Comparison of ENCODE assay signal across 1 cellular context in the genomic region with DNA sequence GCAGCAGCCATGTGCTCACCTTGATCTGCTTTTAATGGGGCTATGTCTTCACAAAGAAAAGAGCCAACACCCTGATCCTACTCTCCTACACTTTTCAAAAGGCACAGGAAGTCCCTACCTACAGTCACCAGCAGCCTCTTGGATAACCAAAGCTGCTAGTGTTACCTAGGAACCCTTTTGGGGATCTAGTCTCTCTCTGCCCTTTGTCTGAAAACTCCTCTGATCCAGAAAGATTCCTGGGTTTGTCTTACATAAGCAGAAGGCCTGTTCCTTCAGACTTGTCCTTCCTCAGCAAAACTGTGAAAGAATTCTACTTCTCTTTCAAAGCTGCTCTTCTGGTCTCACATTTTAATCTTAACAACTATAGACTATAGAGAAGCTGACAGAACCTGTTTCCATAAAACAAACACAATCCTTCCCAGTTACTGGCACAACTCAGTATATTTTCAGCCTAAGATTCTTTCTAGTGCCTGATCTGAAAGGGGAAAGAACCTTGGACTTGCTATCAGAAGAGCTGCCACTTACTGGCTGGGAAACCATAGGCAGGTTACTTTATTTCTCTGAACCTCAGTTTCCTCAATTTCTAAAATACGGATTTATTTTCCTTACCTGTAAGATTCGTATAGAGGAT.
TF ChIP-seq lines count a peak whose summit lies in the region.

No MANE protein-coding gene starts in this region.

TF ChIP-seq in H1, 55 proteins besides CTCF, POLR2A, EP300 and RAD21:
- no peak for TF ChIP-seq BRCA1 (IDR thresholded peaks at IDR 0.05; ENCODE audit: low read depth, low read length)
- no peak for TF ChIP-seq CHD2 (IDR thresholded peaks at IDR 0.05; ENCODE audit: low read length)
- TF ChIP-seq RBBP5 (IDR thresholded peaks at IDR 0.05; ENCODE audit: borderline replicate concordance, low read depth, low read length) = no peak
- TF ChIP-seq SUZ12 (IDR thresholded peaks at IDR 0.05; ENCODE audit: low read length) = no peak
- TF ChIP-seq RNF2 (IDR thresholded peaks at IDR 0.05; ENCODE audit: borderline replicate concordance, low read depth, low read length, missing control alignments, poor library complexity, severe bottlenecking) = no peak
- no peak for TF ChIP-seq CTBP2 (IDR thresholded peaks at IDR 0.05; ENCODE audit: borderline replicate concordance, insufficient read depth, insufficient read length, low read length)
- no peak for TF ChIP-seq YY1 (IDR thresholded peaks at IDR 0.05; ENCODE audit: low read depth, low read length)
- TF ChIP-seq RXRA (IDR thresholded peaks at IDR 0.05; ENCODE audit: insufficient read depth, low read depth, low read length) = no peak
- no peak for TF ChIP-seq JUN (IDR thresholded peaks at IDR 0.05; ENCODE audit: low read depth, low read length)
- no peak for TF ChIP-seq NRF1 (IDR thresholded peaks at IDR 0.05; ENCODE audit: low read depth, low read length)
- TF ChIP-seq, protein P1, sequence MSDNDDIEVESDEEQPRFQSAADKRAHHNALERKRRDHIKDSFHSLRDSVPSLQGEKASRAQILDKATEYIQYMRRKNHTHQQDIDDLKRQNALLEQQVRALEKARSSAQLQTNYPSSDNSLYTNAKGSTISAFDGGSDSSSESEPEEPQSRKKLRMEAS (IDR thresholded peaks at IDR 0.05) = no peak
- no peak for TF ChIP-seq KDM5A (IDR thresholded peaks at IDR 0.05; ENCODE audit: low read length)
- no peak for TF ChIP-seq POU5F1 (IDR thresholded peaks at IDR 0.05; ENCODE audit: low read depth, low read length)
- no peak for TF ChIP-seq ASH2L (IDR thresholded peaks at IDR 0.05; ENCODE audit: low read length)
- no peak for TF ChIP-seq CBX5 (IDR thresholded peaks at IDR 0.05; ENCODE audit: low read depth, low read length)
- no peak for TF ChIP-seq SAP30 (IDR thresholded peaks at IDR 0.05; ENCODE audit: insufficient read depth, insufficient replicate concordance, low read length)
- TF ChIP-seq, protein P2, sequence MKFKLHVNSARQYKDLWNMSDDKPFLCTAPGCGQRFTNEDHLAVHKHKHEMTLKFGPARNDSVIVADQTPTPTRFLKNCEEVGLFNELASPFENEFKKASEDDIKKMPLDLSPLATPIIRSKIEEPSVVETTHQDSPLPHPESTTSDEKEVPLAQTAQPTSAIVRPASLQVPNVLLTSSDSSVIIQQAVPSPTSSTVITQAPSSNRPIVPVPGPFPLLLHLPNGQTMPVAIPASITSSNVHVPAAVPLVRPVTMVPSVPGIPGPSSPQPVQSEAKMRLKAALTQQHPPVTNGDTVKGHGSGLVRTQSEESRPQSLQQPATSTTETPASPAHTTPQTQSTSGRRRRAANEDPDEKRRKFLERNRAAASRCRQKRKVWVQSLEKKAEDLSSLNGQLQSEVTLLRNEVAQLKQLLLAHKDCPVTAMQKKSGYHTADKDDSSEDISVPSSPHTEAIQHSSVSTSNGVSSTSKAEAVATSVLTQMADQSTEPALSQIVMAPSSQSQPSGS (IDR thresholded peaks at IDR 0.05; ENCODE audit: low read length) = no peak
